In genomic region chr3:100518244-100518643, GRCh38 we compare ENCODE assay signal across 32 cellular contexts. TPM values are rescaled to one million over a fixed set of nuclear protein-coding genes. Genes with fewer than 3 reads are reported as not detected.
"Had no signal": no experiment of that assay in that cellular context is flagged by ENCODE, and none has a peak within 500 bp of the region (broad histone marks: within the 10 kb centered on the region; RNA-seq: fewer than 3 reads in every experiment).

No MANE protein-coding gene starts in this region.

- H3K27me3 ChIP-seq: brain microvascular endothelial cell, dorsolateral prefrontal cortex, hepatocyte, neural progenitor cell, stomach, tibial artery, upper lobe of right lung had no signal

- H3K4me2 ChIP-seq: hepatocyte, neural progenitor cell had no signal

- H3K27ac ChIP-seq: brain microvascular endothelial cell, dorsolateral prefrontal cortex, hepatocyte, neural progenitor cell, stomach, tibial artery, upper lobe of right lung, VCaP had no signal

- H3K36me3 ChIP-seq: brain microvascular endothelial cell, neural progenitor cell, upper lobe of right lung had no signal

- ATAC-seq: naive thymus-derived CD4-positive, alpha-beta T cell; sciatic nerve; stimulated activated naive B cell treated with anti-CD40 and anti-IgM and Interleukin-4, amounts not matched to agents 10 μg/mL and 1 μg/mL and 100 μg/mL, for 72 hours; upper lobe of right lung had no signal

- H3K4me1 ChIP-seq: neural progenitor cell, stomach, tibial artery, upper lobe of right lung had no signal

- H3K9me3 ChIP-seq: stomach, tibial artery, upper lobe of right lung had no signal

- H2AFZ ChIP-seq: hepatocyte, neural progenitor cell had no signal

- DNase-seq: activated CD4-positive, alpha-beta T cell treated with anti-CD3 and anti-CD28 coated beads for 4 hours; activated CD4-positive, alpha-beta T cell treated with anti-CD3 and anti-CD28 coated beads, Interleukin-2, amount 50 U/mL, for 4 hours; activated CD8-positive, alpha-beta memory T cell treated with anti-CD3 and anti-CD28 coated beads for 24 hours; activated effector memory CD4-positive, alpha-beta T cell treated with anti-CD3 and anti-CD28 coated beads, Interleukin-2, amount 50 U/mL, for 16 hours; activated naive CD4-positive, alpha-beta T cell treated with anti-CD3 and anti-CD28 coated beads, Interleukin-2, amount 10 ng/mL, durations not matched to agents 7 days and 5 days; activated naive CD8-positive, alpha-beta T cell treated with anti-CD3 and anti-CD28 coated beads, Interleukin-2, amount 10 ng/mL, durations not matched to agents 7 days and 5 days; amniotic stem cell; brain microvascular endothelial cell; dorsolateral prefrontal cortex; effector memory CD4-positive, alpha-beta T cell; erythroblast; foreskin melanocyte; glutamatergic neuron; left cardiac atrium; midbrain; naive thymus-derived CD4-positive, alpha-beta T cell; posterior cingulate gyrus; small intestine; stimulated activated CD4-positive, alpha-beta T cell treated with anti-CD3 and anti-CD28 coated beads, Interleukin-1b, Interleukin-23, amount 100 ng/mL, for 48 hours; stimulated activated CD4-positive, alpha-beta T cell treated with anti-CD3 and anti-CD28 coated beads, Interleukin-4, amount 100 ng/mL, for 4 hours; stimulated activated naive B cell treated with anti-CD40 and anti-IgM and Interleukin-4, amounts not matched to agents 10 μg/mL and 1 μg/mL and 100 μg/mL, for 72 hours; stomach; T-helper 9 cell; tibial artery; upper lobe of right lung had no signal

- FAIRE-seq: astrocyte, small intestine, TTC549 had no signal

- H3K4me3 ChIP-seq: coronary artery, dorsolateral prefrontal cortex, hepatocyte, neural progenitor cell, stomach, tibial artery, upper lobe of right lung had no signal

- H3K9ac ChIP-seq: neural progenitor cell had no signal

RNA-seq across cellular contexts. Expression of gene TMEM45A, which starts 25.8 kb away (rescaled TPM):
- polyA plus RNA-seq: naive thymus-derived CD4-positive, alpha-beta T cell had no signal
